In genomic region chr17:57285681-57286080, GRCh38 we compare ENCODE assay signal across 11 cellular contexts. TPM values are rescaled to one million over a fixed set of nuclear protein-coding genes. Genes with fewer than 3 reads are reported as not detected.
DNase-seq lines count a peak whose midpoint lies in the region; ATAC-seq and TF ChIP-seq lines count a peak whose summit lies in the region.
"Had no signal": no experiment of that assay in that cellular context is flagged by ENCODE, and none has a peak within 500 bp of the region (broad histone marks: within the 10 kb centered on the region; RNA-seq: fewer than 3 reads in every experiment).

No MANE protein-coding gene starts in this region.

- intact Hi-C loops in breast epithelium (cut with DNase I; ENCODE audit: low total_unique reads) (no loop called here), ovary (cut with DNase I) (no loop called here), posterior vena cava (cut with DNase I) (no loop called here)

- ATAC-seq in left lobe of liver (no peak), GM21367 (IDR thresholded peaks at IDR 0.05; ENCODE audit: unreplicated experiment) (no peak)

- peak overlapping the region in 1 of 3 donors; percentile 29 for H3K4me3 ChIP-seq in breast epithelium
- peak overlapping the region; percentile 7 for H3K4me3 ChIP-seq in ovary

- H3K27me3 ChIP-seq in breast epithelium (no peaks in the 10 kb centered on the region), ovary (no peaks in the 10 kb centered on the region)

- DNase-seq in DMS 273 (lab: John Stamatoyannopoulos, UW; ENCODE audit: unreplicated experiment) = peak; percentile 28
- DNase-seq in DMS 273 treated with DMSO at 0.1 percent for 48 hours (lab: John Stamatoyannopoulos, UW) = no peak
- DNase-seq in breast epithelium (ENCODE audit: low spot score in 2 of 2) = no peak
- no peak for DNase-seq in ovary
- DNase-seq in posterior vena cava (ENCODE audit: low spot score) = no peak
- no peak for DNase-seq in left lobe of liver (ENCODE audit: low spot score)
- DNase-seq: dermis blood vessel endothelial cell, HCEC 1CT had no signal

- TF ChIP-seq POLR2A in breast epithelium (IDR thresholded peaks at IDR 0.05) = no peak
- TF ChIP-seq POLR2A in ovary (IDR thresholded peaks at IDR 0.05) = no peak

- H3K36me3 ChIP-seq in KOPT-K1 (ENCODE audit: insufficient read depth, low read length) (peaks cover 81% of the 10 kb centered on the region), breast epithelium (no peaks in the 10 kb centered on the region), ovary (no peaks in the 10 kb centered on the region)

- no peak for TF ChIP-seq EP300 in ovary (IDR thresholded peaks at IDR 0.05)

- H3K4me1 ChIP-seq in breast epithelium = no peaks in the 10 kb centered on the region
- H3K4me1 ChIP-seq in ovary (ENCODE audit: insufficient read depth) = peaks cover 38% of the 10 kb centered on the region

- 9 to 26% (median 12%) methylated on average over 5 of the region's 5 CpGs for WGBS in ovary, 3 donors

- H3K27ac ChIP-seq in KOPT-K1 (ENCODE audit: low read depth, low read length, poor library complexity, severe bottlenecking) = peak overlapping the region; percentile 71
- peak overlapping the region; percentile 69 to 84 for H3K27ac ChIP-seq in breast epithelium
- peak overlapping the region; percentile 58 to 84 for H3K27ac ChIP-seq in ovary
- H3K27ac ChIP-seq: 22Rv1 had no signal

- TF ChIP-seq CTCF in breast epithelium (IDR thresholded peaks at IDR 0.05) (no peak), ovary (IDR thresholded peaks at IDR 0.05) (no peak)

- no peaks in the 10 kb centered on the region for H3K9me3 ChIP-seq in KOPT-K1 (ENCODE audit: insufficient read depth, low read length, poor library complexity, severe bottlenecking)
- no peaks in the 10 kb centered on the region for H3K9me3 ChIP-seq in breast epithelium
- no peaks in the 10 kb centered on the region for H3K9me3 ChIP-seq in ovary

RNA-seq across cellular contexts. Expression of gene MSI2, which starts 29.4 kb away (rescaled TPM):
- total RNA-seq in breast epithelium (10 to 100 TPM; 13.4 to 89.1 (median 71.1) TPM), ovary (100 to 1,000 TPM; 110 to 199 (median 149) TPM), posterior vena cava (10 to 100 TPM; 23.2 to 30.9 TPM), left lobe of liver (24.2 TPM)
- 100 to 1,000 TPM in 1 of 2 donors, 10 to 100 TPM in 1; 43.1 to 105 TPM for polyA plus RNA-seq in ovary
